Comparison of ENCODE assay signal across 18 cellular contexts in the genomic region with DNA sequence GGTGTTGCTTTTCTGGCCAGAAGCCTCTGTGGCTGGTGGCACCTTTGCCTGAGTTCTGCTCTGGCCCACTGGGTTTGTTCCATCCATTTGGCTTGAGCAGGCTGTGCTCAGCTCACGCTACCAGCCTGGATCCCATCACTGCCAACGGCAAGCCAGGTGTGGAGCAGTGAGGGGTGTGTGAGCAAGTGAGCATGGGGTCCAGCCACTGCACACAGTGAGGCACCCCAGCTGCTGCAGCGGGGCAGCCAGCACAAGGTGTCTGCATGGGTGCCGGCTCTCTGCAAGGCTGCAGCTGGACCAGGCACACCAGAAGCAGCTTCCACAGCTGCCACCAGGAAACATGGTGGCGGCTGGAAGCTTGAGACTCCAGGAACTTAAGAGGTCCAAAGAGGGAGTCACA. TPM values are rescaled to one million over a fixed set of nuclear protein-coding genes. Genes with fewer than 3 reads are reported as not detected.
DNase-seq lines count a peak whose midpoint lies in the region; ATAC-seq, FAIRE-seq and TF ChIP-seq lines count a peak whose summit lies in the region.
"Had no signal": no experiment of that assay in that cellular context is flagged by ENCODE, and none has a peak within 500 bp of the region (broad histone marks: within the 10 kb centered on the region; RNA-seq: fewer than 3 reads in every experiment).

No MANE protein-coding gene starts in this region.

- H3K27ac ChIP-seq in H1 (ENCODE audit: low read depth, low read length) (no peak overlapping the region), aorta (ENCODE audit: low read depth in 1 of 2, low read length in 2 of 2) (no peak overlapping the region)
- H3K27ac ChIP-seq: BLaER1, HL-60 had no signal

- H3K9me3 ChIP-seq in H1 (ENCODE audit: insufficient read depth in 2 of 2, low read depth in 1 of 2, low read length in 1 of 2): no peaks in the 10 kb centered on the region; a peak in 1 of 4 replicates
- H3K9me3 ChIP-seq in aorta (ENCODE audit: control insufficient read depth, low read length): no peaks in the 10 kb centered on the region
- H3K9me3 ChIP-seq: HAP-1 had no signal

- no peak for TF ChIP-seq RAD21 in H1 (IDR thresholded peaks at IDR 0.05 in 1 of 2, conservative IDR thresholded peaks at IDR 0.05 in 1 of 2; ENCODE audit: low read depth in 2 of 2, low read length in 2 of 2)

- H3K14ac ChIP-seq in H1 (ENCODE audit: insufficient read length): no peak overlapping the region

- H3K36me3 ChIP-seq in H1 (ENCODE audit: control insufficient read depth in 2 of 4, insufficient read depth in 4 of 4, low read length in 3 of 4): no peaks in the 10 kb centered on the region
- H3K36me3 ChIP-seq in aorta (ENCODE audit: control insufficient read depth in 1 of 2, insufficient read depth in 2 of 2, low read length in 1 of 2): no peaks in the 10 kb centered on the region
- H3K36me3 ChIP-seq: HAP-1 had no signal

- no peaks in the 10 kb centered on the region for H3K27me3 Mint-ChIP-seq in stimulated activated naive CD8-positive, alpha-beta T cell treated with anti-CD3 and anti-CD28 coated beads, Interleukin-15, amount 100 ng/mL, for 72 hours

- intact Hi-C loops in posterior vena cava (cut with DNase I) (no loop called here), aorta (cut with DNase I) (no loop called here), sciatic nerve (cut with DNase I) (no loop called here)

- no peak overlapping the region for H2BK12ac ChIP-seq in H1 (ENCODE audit: low read depth, low read length)

- H3K56ac ChIP-seq in H1 (replicated peaks; ENCODE audit: insufficient read length, low read depth, low read length): no peak overlapping the region

- H3K9me3 Mint-ChIP-seq in stimulated activated naive CD8-positive, alpha-beta T cell treated with anti-CD3 and anti-CD28 coated beads, Interleukin-15, amount 100 ng/mL, for 72 hours: no peaks in the 10 kb centered on the region
- H3K9me3 Mint-ChIP-seq: CD8-positive, alpha-beta T cell had no signal

- TF ChIP-seq CTCF in H1 (IDR thresholded peaks at IDR 0.05; ENCODE audit: control extremely low read depth in 1 of 3, insufficient read depth in 1 of 3, low read depth in 1 of 3, low read length in 3 of 3): no peak

- H3K27me3 ChIP-seq in H1 (replicated peaks in 1 of 4; ENCODE audit: control insufficient read depth in 3 of 4, extremely low read depth in 1 of 4, insufficient read depth in 3 of 4, low read length in 3 of 4) (no peaks in the 10 kb centered on the region), aorta (ENCODE audit: control insufficient read depth in 1 of 2, insufficient read depth in 2 of 2, low read length in 1 of 2) (no peaks in the 10 kb centered on the region)
- H3K27me3 ChIP-seq: BLaER1 had no signal

- no peak for DNase-seq in stimulated activated naive CD8-positive, alpha-beta T cell treated with anti-CD3 and anti-CD28 coated beads, Interleukin-15, amount 100 ng/mL, for 72 hours
- DNase-seq in stimulated activated naive CD8-positive, alpha-beta T cell treated with anti-CD3 and anti-CD28 coated beads, Interleukin-15, Interleukin-2, amounts not matched to agents 100 U/mL and 50 U/mL, for 24 hours: no peak
- DNase-seq in H1 (ENCODE audit: low read depth in 1 of 2, low spot score in 2 of 2): no peak
- peak; percentile 68 for DNase-seq in posterior vena cava (ENCODE audit: low spot score)
- DNase-seq in aorta: peak in 1 of 2 donors; percentile 54
- DNase-seq in NCI-H510A (lab: John Stamatoyannopoulos, UW): no peak
- no peak for DNase-seq in sciatic nerve (ENCODE audit: low spot score)
- DNase-seq: 8988T; Calu3; CD8-positive, alpha-beta T cell; DMS79 treated with DMSO at 0.1 percent for 48 hours had no signal

- no peak for TF ChIP-seq EP300 in H1 (IDR thresholded peaks at IDR 0.05; ENCODE audit: borderline replicate concordance in 1 of 2, low read depth in 2 of 2, low read length in 2 of 2)

- FAIRE-seq in H1 (lab: Jason Lieb, UNC): no peak
- FAIRE-seq: GM12892, GM18507 had no signal

- H3K18ac ChIP-seq in H1 (ENCODE audit: extremely low read depth, low read length): no peak overlapping the region

- H3K4me3 ChIP-seq in H1 (ENCODE audit: extremely low read depth in 1 of 4, insufficient read depth in 2 of 4, low read depth in 3 of 4, low read length in 4 of 4) (no peak overlapping the region), aorta (ENCODE audit: low read length in 2 of 2) (no peak overlapping the region)
- H3K4me3 ChIP-seq: BLaER1, HAP-1 had no signal

- no peak overlapping the region for H2BK20ac ChIP-seq in H1 (ENCODE audit: low read length)

- H3K27ac Mint-ChIP-seq in stimulated activated naive CD8-positive, alpha-beta T cell treated with anti-CD3 and anti-CD28 coated beads, Interleukin-15, amount 100 ng/mL, for 72 hours: no peak overlapping the region
- H3K27ac Mint-ChIP-seq: CD8-positive, alpha-beta T cell had no signal

- TF ChIP-seq POLR2A in H1 (IDR thresholded peaks at IDR 0.05; ENCODE audit: control extremely low read depth in 1 of 2, low read depth in 2 of 2, low read length in 2 of 2): no peak

- H3K79me2 ChIP-seq in H1 (ENCODE audit: control insufficient read depth in 1 of 2, insufficient read depth in 2 of 2, low read length in 2 of 2): no peaks in the 10 kb centered on the region

- ATAC-seq in stimulated activated naive CD8-positive, alpha-beta T cell treated with anti-CD3 and anti-CD28 coated beads, Interleukin-15, amount 100 ng/mL, for 72 hours: peak; percentile 35
- ATAC-seq in stimulated activated naive CD8-positive, alpha-beta T cell treated with anti-CD3 and anti-CD28 coated beads, Interleukin-15, Interleukin-2, amounts not matched to agents 100 U/mL and 50 U/mL, for 24 hours: no peak
- ATAC-seq in aorta (ENCODE audit: low FRiP score): peak; percentile 19
- ATAC-seq in sciatic nerve: no peak
- ATAC-seq in HG03457 (IDR thresholded peaks at IDR 0.05; ENCODE audit: unreplicated experiment): no peak
- ATAC-seq: CD8-positive, alpha-beta T cell had no signal

- no peak overlapping the region for H2BK5ac ChIP-seq in H1 (ENCODE audit: low read depth, low read length)

- no peak overlapping the region for H3K9ac ChIP-seq in H1 (replicated peaks in 1 of 4; ENCODE audit: extremely low read depth in 1 of 4, low read depth in 3 of 4, low read length in 3 of 4)
- H3K9ac ChIP-seq: BLaER1 had no signal

- H3K4me1 ChIP-seq in H1 (replicated peaks in 1 of 4; ENCODE audit: control insufficient read depth in 3 of 4, insufficient read depth in 4 of 4, low read length in 3 of 4) (no peaks in the 10 kb centered on the region), aorta (ENCODE audit: control insufficient read depth in 1 of 2, insufficient read depth in 2 of 2, low read length in 2 of 2) (no peaks in the 10 kb centered on the region)
- H3K4me1 ChIP-seq: HAP-1 had no signal

- 0 out of 2 replicates have a peak overlapping the region, but pooled peaks have one; percentile 65 for H4K8ac ChIP-seq in H1 (ENCODE audit: extremely low read depth, insufficient read depth, low read length)

- H3K4me2 ChIP-seq in H1 (ENCODE audit: insufficient read depth in 1 of 2, low read depth in 2 of 2, low read length in 2 of 2): no peak overlapping the region
- H3K4me2 ChIP-seq: BLaER1 had no signal

- no peak overlapping the region for H2AFZ ChIP-seq in H1 (ENCODE audit: low read length)

- H3K4ac ChIP-seq in H1 (replicated peaks; ENCODE audit: insufficient read length, low read depth, low read length): no peak overlapping the region

- H3K23me2 ChIP-seq in H1 (ENCODE audit: low read depth, low read length): no peaks in the 10 kb centered on the region

- H2BK15ac ChIP-seq in H1 (ENCODE audit: low read length): no peak overlapping the region

- no peaks in the 10 kb centered on the region for H4K20me1 ChIP-seq in H1 (replicated peaks in 1 of 2; ENCODE audit: control insufficient read depth in 1 of 2, insufficient read depth in 2 of 2, low read length in 2 of 2)
- H4K20me1 ChIP-seq: BLaER1 had no signal

- H4K5ac ChIP-seq in H1 (ENCODE audit: insufficient read length, low read depth, low read length): no peak overlapping the region

- CTCF ChIA-PET in H1 (lab: Charles Lee; ENCODE audit: partially characterized antibody): interaction anchor here (0.6 to 1.2 kb wide), 3 partner anchors 9 to 202 kb away, joined by 3 to 4 read pairs (median 3); no protein-coding TSS in a partner anchor

- 97% methylated on average over 5 of the region's 5 CpGs; no CpG with 5 or more reads in 1 of the 2 experiments for WGBS in H1 (ENCODE audit: extremely low coverage in 1 of 2, insufficient coverage in 1 of 2, insufficient read length in 1 of 2, insufficient replicate concordance in 2 of 2, low coverage in 1 of 2, low lambda C conversion rate in 2 of 2, missing lambda C conversion rate in 1 of 2), 2 experiments
- 94 to 96% methylated on average over 5 of the region's 5 CpGs for WGBS in aorta, 2 donors

- H3K4me3 Mint-ChIP-seq in stimulated activated naive CD8-positive, alpha-beta T cell treated with anti-CD3 and anti-CD28 coated beads, Interleukin-15, amount 100 ng/mL, for 72 hours: no peak overlapping the region
- H3K4me3 Mint-ChIP-seq: CD14-positive monocyte; CD8-positive, alpha-beta T cell had no signal

- no peak overlapping the region for H3K23ac ChIP-seq in H1 (ENCODE audit: insufficient read length)

- no peak overlapping the region for H4K91ac ChIP-seq in H1 (replicated peaks; ENCODE audit: insufficient read length, low read length)

- POLR2A ChIA-PET in H1 (lab: Charles Lee; ENCODE audit: partially characterized antibody): no interaction called here

- H2AK5ac ChIP-seq in H1 (ENCODE audit: low read depth, low read length): no peak overlapping the region

- no peak overlapping the region for H2BK120ac ChIP-seq in H1 (replicated peaks; ENCODE audit: low read depth, low read length)

- no peaks in the 10 kb centered on the region for H3K79me1 ChIP-seq in H1 (ENCODE audit: low read depth, low read length)

- peaks cover 19% of the 10 kb centered on the region for H3K4me1 Mint-ChIP-seq in stimulated activated naive CD8-positive, alpha-beta T cell treated with anti-CD3 and anti-CD28 coated beads, Interleukin-15, amount 100 ng/mL, for 72 hours

TF ChIP-seq in H1, 55 proteins besides CTCF, POLR2A, EP300 and RAD21 (continues in another document):
- no peak for TF ChIP-seq HDAC2 (IDR thresholded peaks at IDR 0.05; ENCODE audit: borderline replicate concordance in 1 of 2, low read depth in 2 of 2, low read length in 2 of 2)
- TF ChIP-seq CHD1 (IDR thresholded peaks at IDR 0.05; ENCODE audit: low read depth, low read length): no peak
- TF ChIP-seq EZH2 (IDR thresholded peaks at IDR 0.05; ENCODE audit: low read depth, low read length, severe bottlenecking): no peak

RNA-seq across cellular contexts. Expression of a gene that starts 46.8 kb away (rescaled TPM):
- 0.96 and 2.3 TPM in 2 replicates for total RNA-seq in H1 (2021; fragmentation: NEBNext Ultra II Directional; extraction: Animal tissue kit (Norgen Biotek cat#: 25700))
- polyA plus RNA-seq in H1 (2011; rRNA removed) (0.08 and 0.15 TPM in 2 replicates), aorta (10 to 100 TPM in 1 of 2 donors, under 1 TPM in 1; 0.26 to 14.4 TPM)
- 0.17 TPM for polyA plus RNA-seq in H1 (2011; cell fraction: cytosol; rRNA removed)
- 0.47 TPM for polyA plus RNA-seq in H1 (2011; cell fraction: nucleus; rRNA removed)
- 0.20 to 1.2 TPM (median 0.30 TPM) in 4 replicates for polyA plus RNA-seq in H1 (2012, experiment 1 of 2)
- 0.03 TPM for polyA plus RNA-seq in H1 (2012, experiment 2 of 2)
- polyA plus RNA-seq in H1 (2013, experiment 1 of 2): 0.47 TPM
- 0.40 TPM for polyA plus RNA-seq in H1 (2013, experiment 2 of 2)
- polyA minus RNA-seq in H1 (2011; rRNA and poly(A)+ RNA removed): 0.73 and 2.0 TPM in 2 replicates
- polyA minus RNA-seq in H1 (2011; cell fraction: cytosol; rRNA and poly(A)+ RNA removed): 0.66 TPM
- polyA minus RNA-seq in H1 (2011; cell fraction: nucleus; rRNA and poly(A)+ RNA removed): 4.2 TPM
- total RNA-seq in posterior vena cava (10 to 100 TPM; 10.1 to 12.8 TPM), aorta (10 to 100 TPM; 10.5 to 22.7 TPM), sciatic nerve (26.0 TPM)

Comparison
In these comparisons a context has a peak if more than half of its experiments do, and no peak if none do; other contexts are left out.
1. ATAC-seq: peak in stimulated activated naive CD8-positive, alpha-beta T cell treated with anti-CD3 and anti-CD28 coated beads, Interleukin-15, amount 100 ng/mL, for 72 hours (single experiment) and aorta (single experiment); none in stimulated activated naive CD8-positive, alpha-beta T cell treated with anti-CD3 and anti-CD28 coated beads, Interleukin-15, Interleukin-2, amounts not matched to agents 100 U/mL and 50 U/mL, for 24 hours (single experiment), sciatic nerve (single experiment) and HG03457 (single experiment).